1 cellular context compared by ENCODE assay signal in the genomic region with DNA sequence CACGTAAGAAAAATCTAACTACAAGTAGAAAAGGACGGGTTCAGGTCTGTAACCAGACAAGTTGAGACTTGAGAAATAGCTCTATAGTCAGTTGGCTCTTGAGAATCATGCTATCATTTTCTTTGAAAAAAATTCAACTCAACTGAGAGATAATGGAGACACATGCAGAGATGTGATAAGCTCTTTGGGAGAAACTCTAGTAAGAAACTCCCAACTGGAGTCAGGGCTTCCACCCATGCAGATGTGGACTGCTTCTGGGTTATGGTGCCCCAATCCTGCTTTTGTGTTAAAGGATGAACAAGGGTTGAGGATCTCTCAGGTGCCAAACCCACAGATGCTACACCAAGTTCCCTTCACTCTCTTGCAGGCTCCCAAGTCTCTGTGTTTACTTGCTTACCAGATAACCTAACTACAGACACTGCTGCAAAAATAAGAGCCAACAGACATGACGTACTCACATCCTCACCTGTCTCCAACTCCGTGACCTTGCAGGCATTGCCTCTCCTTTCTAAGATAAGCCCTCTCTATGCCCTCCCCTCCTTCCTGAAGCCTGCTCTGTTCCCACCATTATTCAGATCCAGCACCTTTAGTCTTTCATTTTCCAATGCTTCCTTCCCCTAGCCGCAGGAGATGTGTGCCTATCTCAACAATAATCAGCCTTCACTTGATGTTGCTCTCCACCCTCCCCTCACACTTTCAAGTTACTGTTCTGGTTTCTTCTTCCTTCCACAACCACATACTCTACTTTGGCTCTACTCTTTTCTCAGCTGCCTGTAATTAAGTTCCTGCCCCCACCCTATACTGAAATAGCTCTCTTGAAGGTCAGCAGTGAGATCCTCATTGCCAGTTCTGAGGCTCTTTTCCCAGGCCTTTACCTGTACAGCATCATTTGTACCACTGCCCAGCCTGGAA.
A peak's percentile ranks its signal among the peaks of the same experiment; 100 is the strongest.
TF ChIP-seq lines count a peak whose summit lies in the region.

No MANE protein-coding gene starts in this region.

TF ChIP-seq in K562, 482 proteins besides CTCF, POLR2A, EP300 and RAD21 (continued from another document):
- TF ChIP-seq, protein P1, sequence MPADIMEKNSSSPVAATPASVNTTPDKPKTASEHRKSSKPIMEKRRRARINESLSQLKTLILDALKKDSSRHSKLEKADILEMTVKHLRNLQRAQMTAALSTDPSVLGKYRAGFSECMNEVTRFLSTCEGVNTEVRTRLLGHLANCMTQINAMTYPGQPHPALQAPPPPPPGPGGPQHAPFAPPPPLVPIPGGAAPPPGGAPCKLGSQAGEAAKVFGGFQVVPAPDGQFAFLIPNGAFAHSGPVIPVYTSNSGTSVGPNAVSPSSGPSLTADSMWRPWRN (IDR thresholded peaks at IDR 0.05; ENCODE audit: low read depth) = no peak
- TF ChIP-seq EHMT2 (IDR thresholded peaks at IDR 0.05) (peak; percentile 72), KLF16 (IDR thresholded peaks at IDR 0.05) (peak; percentile 34; the same call in 1 of the 2 replicates), MYC (IDR thresholded peaks at IDR 0.05; ENCODE audit: low read depth, low read length) (peak; percentile 35; the same call in 1 of the 2 replicates), MYC (CRISPR knock-in tag; IDR thresholded peaks at IDR 0.05; ENCODE audit: borderline replicate concordance, low read depth) (no peak), ZNF384 (IDR thresholded peaks at IDR 0.05; ENCODE audit: low read depth, low read length) (peak; percentile 89), SMARCA4 (IDR thresholded peaks at IDR 0.05) (peak; percentile 77), RFX1 (IDR thresholded peaks at IDR 0.05) (no peak), TEAD4 (IDR thresholded peaks at IDR 0.05; ENCODE audit: low read length) (peak; percentile 80), TEAD4 (CRISPR knock-in tag; IDR thresholded peaks at IDR 0.05; ENCODE audit: borderline replicate concordance) (no peak), CREM (IDR thresholded peaks at IDR 0.05; ENCODE audit: low read depth) (peak; percentile 40), TGIF2 (CRISPR knock-in tag; IDR thresholded peaks at IDR 0.05) (no peak), CSDE1 (IDR thresholded peaks at IDR 0.05) (no peak), TCF7L2 (IDR thresholded peaks at IDR 0.05; ENCODE audit: low read depth, low read length) (no peak), SP1 (CRISPR knock-in tag; IDR thresholded peaks at IDR 0.05) (0 out of 2 replicates have a peak, but pooled peaks have one; percentile 40), HDAC1 (IDR thresholded peaks at IDR 0.05) (peak in 1 of 2 experiments; percentile 63; a peak in 1 of 4 replicates), TEAD1 (CRISPR knock-in tag; IDR thresholded peaks at IDR 0.05) (no peak), HDAC3 (IDR thresholded peaks at IDR 0.05; ENCODE audit: borderline replicate concordance, partially characterized antibody) (peak; percentile 21), SOX6 (IDR thresholded peaks at IDR 0.05) (0 out of 2 replicates have a peak, but pooled peaks have one; percentile 38), NCOR1 (IDR thresholded peaks at IDR 0.05) (peak; percentile 58), ZNF143 (CRISPR knock-in tag; IDR thresholded peaks at IDR 0.05) (no peak), ZNF436 (CRISPR knock-in tag; IDR thresholded peaks at IDR 0.05) (no peak), ETV5 (CRISPR knock-in tag; IDR thresholded peaks at IDR 0.05; ENCODE audit: low read depth) (no peak), ZNF232 (CRISPR knock-in tag; IDR thresholded peaks at IDR 0.05) (no peak), THRAP3 (IDR thresholded peaks at IDR 0.05; ENCODE audit: borderline replicate concordance) (no peak), CC2D1A (IDR thresholded peaks at IDR 0.05) (no peak)
- TF ChIP-seq, protein P2, sequence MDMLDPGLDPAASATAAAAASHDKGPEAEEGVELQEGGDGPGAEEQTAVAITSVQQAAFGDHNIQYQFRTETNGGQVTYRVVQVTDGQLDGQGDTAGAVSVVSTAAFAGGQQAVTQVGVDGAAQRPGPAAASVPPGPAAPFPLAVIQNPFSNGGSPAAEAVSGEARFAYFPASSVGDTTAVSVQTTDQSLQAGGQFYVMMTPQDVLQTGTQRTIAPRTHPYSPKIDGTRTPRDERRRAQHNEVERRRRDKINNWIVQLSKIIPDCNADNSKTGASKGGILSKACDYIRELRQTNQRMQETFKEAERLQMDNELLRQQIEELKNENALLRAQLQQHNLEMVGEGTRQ (CRISPR knock-in tag; IDR thresholded peaks at IDR 0.05) = no peak
- TF ChIP-seq, protein P3, sequence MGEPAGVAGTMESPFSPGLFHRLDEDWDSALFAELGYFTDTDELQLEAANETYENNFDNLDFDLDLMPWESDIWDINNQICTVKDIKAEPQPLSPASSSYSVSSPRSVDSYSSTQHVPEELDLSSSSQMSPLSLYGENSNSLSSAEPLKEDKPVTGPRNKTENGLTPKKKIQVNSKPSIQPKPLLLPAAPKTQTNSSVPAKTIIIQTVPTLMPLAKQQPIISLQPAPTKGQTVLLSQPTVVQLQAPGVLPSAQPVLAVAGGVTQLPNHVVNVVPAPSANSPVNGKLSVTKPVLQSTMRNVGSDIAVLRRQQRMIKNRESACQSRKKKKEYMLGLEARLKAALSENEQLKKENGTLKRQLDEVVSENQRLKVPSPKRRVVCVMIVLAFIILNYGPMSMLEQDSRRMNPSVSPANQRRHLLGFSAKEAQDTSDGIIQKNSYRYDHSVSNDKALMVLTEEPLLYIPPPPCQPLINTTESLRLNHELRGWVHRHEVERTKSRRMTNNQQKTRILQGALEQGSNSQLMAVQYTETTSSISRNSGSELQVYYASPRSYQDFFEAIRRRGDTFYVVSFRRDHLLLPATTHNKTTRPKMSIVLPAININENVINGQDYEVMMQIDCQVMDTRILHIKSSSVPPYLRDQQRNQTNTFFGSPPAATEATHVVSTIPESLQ (CRISPR knock-in tag; IDR thresholded peaks at IDR 0.05) = no peak
TF ChIP-seq in K562: peak in this region for 42.
